Comparison of ENCODE assay signal across 1 cellular context in genomic region chr17:44350733-44351226, GRCh38.
TF ChIP-seq lines count a peak whose summit lies in the region.

No MANE protein-coding gene starts in this region.

TF ChIP-seq in HepG2, 621 proteins besides CTCF, POLR2A, EP300 and RAD21 (continues in another document):
- no peak for TF ChIP-seq ZNF740 (CRISPR knock-in tag; IDR thresholded peaks at IDR 0.05)
- TF ChIP-seq ZNF180 (CRISPR knock-in tag; IDR thresholded peaks at IDR 0.05; ENCODE audit: borderline replicate concordance, low read depth), result no peak
- no peak for TF ChIP-seq RORA (CRISPR knock-in tag; IDR thresholded peaks at IDR 0.05)
- TF ChIP-seq ZNF788 (CRISPR knock-in tag; IDR thresholded peaks at IDR 0.05; ENCODE audit: borderline replicate concordance), result no peak; the same call in 1 of the 2 replicates
- TF ChIP-seq RXRA (CRISPR knock-in tag; IDR thresholded peaks at IDR 0.05), result 0 out of 2 replicates have a peak, but pooled peaks have one; percentile 35
- no peak for TF ChIP-seq HIVEP1 (CRISPR knock-in tag; IDR thresholded peaks at IDR 0.05)
- TF ChIP-seq ARID5B (CRISPR knock-in tag; IDR thresholded peaks at IDR 0.05), result no peak
- peak; percentile 89 for TF ChIP-seq STAG1 (CRISPR knock-in tag; IDR thresholded peaks at IDR 0.05)
- no peak for TF ChIP-seq MYNN (CRISPR knock-in tag; IDR thresholded peaks at IDR 0.05; ENCODE audit: low read depth)
- TF ChIP-seq IRF1 (CRISPR knock-in tag; IDR thresholded peaks at IDR 0.05; ENCODE audit: low read depth), result no peak
- TF ChIP-seq ZBTB14 (CRISPR knock-in tag; IDR thresholded peaks at IDR 0.05), result peak; percentile 55
- no peak for TF ChIP-seq SOX6 (IDR thresholded peaks at IDR 0.05)
- TF ChIP-seq SOX6 (CRISPR knock-in tag; IDR thresholded peaks at IDR 0.05), result no peak
- TF ChIP-seq FUBP1 (CRISPR knock-in tag; IDR thresholded peaks at IDR 0.05; ENCODE audit: borderline replicate concordance), result no peak
- TF ChIP-seq ZBTB34 (CRISPR knock-in tag; IDR thresholded peaks at IDR 0.05), result no peak
- TF ChIP-seq NFIC (IDR thresholded peaks at IDR 0.05; ENCODE audit: low read length), result no peak
- no peak for TF ChIP-seq ZGPAT (CRISPR knock-in tag; IDR thresholded peaks at IDR 0.05)
- no peak for TF ChIP-seq THYN1 (CRISPR knock-in tag; IDR thresholded peaks at IDR 0.05; ENCODE audit: borderline replicate concordance, low read depth)
- TF ChIP-seq GRHL1 (CRISPR knock-in tag; conservative IDR thresholded peaks at IDR 0.05), result no peak
- TF ChIP-seq SMYD3 (CRISPR knock-in tag; IDR thresholded peaks at IDR 0.05), result no peak
- TF ChIP-seq KAT8 (CRISPR knock-in tag; IDR thresholded peaks at IDR 0.05), result no peak
- TF ChIP-seq ZBTB26 (CRISPR knock-in tag; IDR thresholded peaks at IDR 0.05; ENCODE audit: borderline replicate concordance), result 0 out of 2 replicates have a peak, but pooled peaks have one; percentile 17
- 0 out of 2 replicates have a peak, but pooled peaks have one; percentile 28 for TF ChIP-seq ZFY (CRISPR knock-in tag; IDR thresholded peaks at IDR 0.05)
- TF ChIP-seq ZNF44 (CRISPR knock-in tag; IDR thresholded peaks at IDR 0.05), result no peak
- TF ChIP-seq JUND (CRISPR knock-in tag; IDR thresholded peaks at IDR 0.05), result no peak
- 0 out of 2 replicates have a peak, but pooled peaks have one; percentile 47 for TF ChIP-seq ZSCAN25 (CRISPR knock-in tag; IDR thresholded peaks at IDR 0.05)
- TF ChIP-seq ZNF768 (CRISPR knock-in tag; IDR thresholded peaks at IDR 0.05), result peak; percentile 49; the same call in 1 of the 2 replicates
- no peak for TF ChIP-seq ATM (IDR thresholded peaks at IDR 0.05; ENCODE audit: borderline replicate concordance)
- peak; percentile 55; the same call in 1 of the 2 replicates for TF ChIP-seq ZNF691 (CRISPR knock-in tag; IDR thresholded peaks at IDR 0.05; ENCODE audit: borderline replicate concordance, low read depth)
- TF ChIP-seq KLF6 (CRISPR knock-in tag; IDR thresholded peaks at IDR 0.05), result no peak
- no peak for TF ChIP-seq POLR2AphosphoS2 (IDR thresholded peaks at IDR 0.05; ENCODE audit: low read depth, low read length)
- no peak for TF ChIP-seq THRA (CRISPR knock-in tag; IDR thresholded peaks at IDR 0.05; ENCODE audit: borderline replicate concordance)
- peak; percentile 60; the same call in 1 of the 2 replicates for TF ChIP-seq ZBTB38 (CRISPR knock-in tag; IDR thresholded peaks at IDR 0.05)
- no peak for TF ChIP-seq ARNT (IDR thresholded peaks at IDR 0.05)
- TF ChIP-seq ZZZ3 (CRISPR knock-in tag; IDR thresholded peaks at IDR 0.05; ENCODE audit: borderline replicate concordance), result no peak
- TF ChIP-seq MEIS1 (CRISPR knock-in tag; IDR thresholded peaks at IDR 0.05; ENCODE audit: borderline replicate concordance), result no peak
- TF ChIP-seq SNAPC2 (CRISPR knock-in tag; IDR thresholded peaks at IDR 0.05), result no peak
- no peak for TF ChIP-seq ZNF329 (CRISPR knock-in tag; IDR thresholded peaks at IDR 0.05; ENCODE audit: low read depth)
- TF ChIP-seq MATR3 (CRISPR knock-in tag; IDR thresholded peaks at IDR 0.05), result no peak
- peak; percentile 55 for TF ChIP-seq GATAD1 (CRISPR knock-in tag; IDR thresholded peaks at IDR 0.05)
- no peak for TF ChIP-seq ZXDC (CRISPR knock-in tag; IDR thresholded peaks at IDR 0.05)
- TF ChIP-seq ZNF850 (CRISPR knock-in tag; conservative IDR thresholded peaks at IDR 0.05), result no peak
- TF ChIP-seq SMC3 (IDR thresholded peaks at IDR 0.05; ENCODE audit: low read length), result peak; percentile 33; the same call in 1 of the 2 replicates
- peak; percentile 28; the same call in 1 of the 2 replicates for TF ChIP-seq KDM2A (CRISPR knock-in tag; IDR thresholded peaks at IDR 0.05; ENCODE audit: borderline replicate concordance, low read depth)
- peak; percentile 45 for TF ChIP-seq JARID2 (CRISPR knock-in tag; IDR thresholded peaks at IDR 0.05; ENCODE audit: insufficient replicate concordance)
- no peak for TF ChIP-seq ZNF33B (CRISPR knock-in tag; IDR thresholded peaks at IDR 0.05)
